ENCODE assay signal across 28 cellular contexts in genomic region chr12:72297666-72298065, GRCh38.
"Had no signal": no experiment of that assay in that cellular context is flagged by ENCODE, and none has a peak within 500 bp of the region (broad histone marks: within the 10 kb centered on the region; RNA-seq: fewer than 3 reads in every experiment).

No MANE protein-coding gene starts in this region.

- H3K27ac Mint-ChIP-seq: mesothelial cell of epicardium; naive B cell; natural killer cell treated with Interleukin-12 subunit alpha and Interleukin-12 subunit beta and Interleukin-15 and Interleukin-18, amount 100 ng/mL, for 72 hours; neural progenitor cell; progenitor cell of endocrine pancreas; stimulated activated naive B cell treated with anti-CD40 and anti-IgM and Interleukin-4, amounts not matched to agents 10 μg/mL and 1 μg/mL and 100 μg/mL, for 72 hours; stimulated activated naive CD8-positive, alpha-beta T cell treated with anti-CD3 and anti-CD28 coated beads, Interleukin-15, Interleukin-2, amounts not matched to agents 100 ng/mL and 50 ng/mL, for 24 hours had no signal

- H3K27me3 ChIP-seq: foreskin keratinocyte, hepatocyte, neural progenitor cell, right lobe of liver, suprapubic skin, transverse colon, upper lobe of right lung, uterus had no signal

- H3K4me3 Mint-ChIP-seq: mesothelial cell of epicardium; naive B cell; natural killer cell treated with Interleukin-12 subunit alpha and Interleukin-12 subunit beta and Interleukin-15 and Interleukin-18, amount 100 ng/mL, for 72 hours; neural progenitor cell; stimulated activated naive B cell treated with anti-CD40 and anti-IgM and Interleukin-4, amounts not matched to agents 10 μg/mL and 1 μg/mL and 100 μg/mL, for 72 hours; stimulated activated naive CD8-positive, alpha-beta T cell treated with anti-CD3 and anti-CD28 coated beads, Interleukin-15, Interleukin-2, amounts not matched to agents 100 ng/mL and 50 ng/mL, for 24 hours had no signal

- H3K79me2 ChIP-seq: hepatocyte, parathyroid adenoma had no signal

- H3K4me1 ChIP-seq: esophagus muscularis mucosa, gastroesophageal sphincter, heart left ventricle, neural progenitor cell, parathyroid adenoma, right lobe of liver, suprapubic skin, transverse colon, upper lobe of right lung, uterus had no signal

- H3K9ac ChIP-seq: neural progenitor cell, parathyroid adenoma had no signal

- H3K27me3 Mint-ChIP-seq: naive B cell; natural killer cell treated with Interleukin-12 subunit alpha and Interleukin-12 subunit beta and Interleukin-15 and Interleukin-18, amount 100 ng/mL, for 72 hours; progenitor cell of endocrine pancreas; stimulated activated naive B cell treated with anti-CD40 and anti-IgM and Interleukin-4, amounts not matched to agents 10 μg/mL and 1 μg/mL and 100 μg/mL, for 72 hours; stimulated activated naive CD8-positive, alpha-beta T cell treated with anti-CD3 and anti-CD28 coated beads, Interleukin-15, Interleukin-2, amounts not matched to agents 100 ng/mL and 50 ng/mL, for 24 hours had no signal

- H3K36me3 Mint-ChIP-seq: mesothelial cell of epicardium; naive B cell; natural killer cell treated with Interleukin-12 subunit alpha and Interleukin-12 subunit beta and Interleukin-15 and Interleukin-18, amount 100 ng/mL, for 72 hours; neural progenitor cell; stimulated activated naive B cell treated with anti-CD40 and anti-IgM and Interleukin-4, amounts not matched to agents 10 μg/mL and 1 μg/mL and 100 μg/mL, for 72 hours had no signal

- FAIRE-seq: kidney, small intestine had no signal

- H3K4me1 Mint-ChIP-seq: mesothelial cell of epicardium; naive B cell; neural progenitor cell; stimulated activated naive B cell treated with anti-CD40 and anti-IgM and Interleukin-4, amounts not matched to agents 10 μg/mL and 1 μg/mL and 100 μg/mL, for 72 hours had no signal

- H3K9me3 Mint-ChIP-seq: mesothelial cell of epicardium; neural progenitor cell; stimulated activated naive B cell treated with anti-CD40 and anti-IgM and Interleukin-4, amounts not matched to agents 10 μg/mL and 1 μg/mL and 100 μg/mL, for 72 hours; stimulated activated naive CD8-positive, alpha-beta T cell treated with anti-CD3 and anti-CD28 coated beads, Interleukin-15, Interleukin-2, amounts not matched to agents 100 ng/mL and 50 ng/mL, for 24 hours had no signal

- H3K4me3 ChIP-seq: dorsolateral prefrontal cortex, esophagus muscularis mucosa, gastroesophageal sphincter, heart left ventricle, hepatocyte, lung, mucosa of descending colon, neural progenitor cell, right lobe of liver, suprapubic skin, transverse colon, upper lobe of right lung, uterus had no signal

- H2AFZ ChIP-seq: hepatocyte, neural progenitor cell, parathyroid adenoma had no signal

- H3K27ac ChIP-seq: dorsolateral prefrontal cortex, esophagus muscularis mucosa, foreskin keratinocyte, gastroesophageal sphincter, heart left ventricle, hepatocyte, neural progenitor cell, parathyroid adenoma, right lobe of liver, suprapubic skin, transverse colon, upper lobe of right lung, uterus had no signal

- DNase-seq: dorsolateral prefrontal cortex; effector CD4-positive, alpha-beta T cell; foreskin keratinocyte; heart left ventricle; kidney; mesenchymal stem cell; mucosa of descending colon; naive B cell; right lobe of liver; small intestine; stimulated activated CD4-positive, alpha-beta T cell treated with anti-CD3 and anti-CD28 coated beads, Interleukin-15, amount 100 ng/mL, for 24 hours; stimulated activated CD4-positive, alpha-beta T cell treated with anti-CD3 and anti-CD28 coated beads, Interleukin-2, amount 100 ng/mL, for 48 hours; stimulated activated naive B cell treated with anti-CD40 and anti-IgM and Interleukin-4, amounts not matched to agents 10 μg/mL and 1 μg/mL and 100 μg/mL, for 72 hours; transverse colon; upper lobe of right lung; uterus had no signal

- ATAC-seq: foreskin keratinocyte; gastroesophageal sphincter; heart left ventricle; left lobe of liver; mucosa of descending colon; natural killer cell treated with Interleukin-12 subunit alpha and Interleukin-12 subunit beta and Interleukin-15 and Interleukin-18, amount 100 ng/mL, for 72 hours; right lobe of liver; upper lobe of right lung had no signal

- H3K4me2 ChIP-seq: hepatocyte, neural progenitor cell had no signal

- H3K9me3 ChIP-seq: esophagus muscularis mucosa, gastroesophageal sphincter, heart left ventricle, mucosa of descending colon, right lobe of liver, suprapubic skin, transverse colon, upper lobe of right lung, uterus had no signal

- H3K36me3 ChIP-seq: esophagus muscularis mucosa, gastroesophageal sphincter, heart left ventricle, neural progenitor cell, right lobe of liver, suprapubic skin, transverse colon, upper lobe of right lung, uterus had no signal
